19 cellular contexts compared by ENCODE assay signal in genomic region chr6:34083227-34083889, GRCh38.
"Had no signal": no experiment of that assay in that cellular context is flagged by ENCODE, and none has a peak within 500 bp of the region (broad histone marks: within the 10 kb centered on the region; RNA-seq: fewer than 3 reads in every experiment).

No MANE protein-coding gene starts in this region.

- H3K4me1 Mint-ChIP-seq: activated CD4-positive, alpha-beta T cell treated with anti-CD3 and anti-CD28 coated beads, Interleukin-2, amount 10 ng/mL, durations not matched to agents 7 days and 5 days had no signal

- H3K27ac ChIP-seq: brain microvascular endothelial cell, heart right ventricle, tibial nerve had no signal

- FAIRE-seq: frontal cortex, small intestine, urothelium cell line had no signal

- H3K4me3 ChIP-seq: heart right ventricle, tibial nerve had no signal

- H3K27me3 Mint-ChIP-seq: activated CD4-positive, alpha-beta T cell treated with anti-CD3 and anti-CD28 coated beads, Interleukin-2, amount 10 ng/mL, durations not matched to agents 7 days and 5 days; stimulated activated naive CD8-positive, alpha-beta T cell treated with anti-CD3 and anti-CD28 coated beads, Interleukin-15, Interleukin-2, amounts not matched to agents 100 ng/mL and 50 ng/mL, for 24 hours had no signal

- H3K36me3 Mint-ChIP-seq: mesothelial cell of epicardium; natural killer cell treated with Interleukin-12 subunit alpha and Interleukin-12 subunit beta and Interleukin-15 and Interleukin-18, amount 100 ng/mL, for 72 hours had no signal

- ATAC-seq: activated CD4-positive, CD25-positive, alpha-beta regulatory T cell treated with anti-CD3 and anti-CD28 coated beads, Interleukin-2, amount 50 U/mL, for 24 hours; activated CD8-positive, alpha-beta T cell treated with anti-CD3 and anti-CD28 coated beads, Interleukin-2, amount 10 ng/mL, durations not matched to agents 7 days and 5 days; activated T-cell treated with anti-CD3 and anti-CD28 coated beads, Interleukin-2, amount 50 U/mL, for 4 hours; natural killer cell treated with Interleukin-12 subunit alpha and Interleukin-12 subunit beta and Interleukin-15 and Interleukin-18, amount 100 ng/mL, for 72 hours had no signal

- H3K4me1 ChIP-seq: heart right ventricle, tibial nerve had no signal

- DNase-seq: activated CD4-positive, alpha-beta T cell treated with anti-CD3 and anti-CD28 coated beads, Interleukin-2, amount 10 ng/mL, durations not matched to agents 7 days and 5 days; activated CD8-positive, alpha-beta T cell treated with anti-CD3 and anti-CD28 coated beads, Interleukin-2, amount 10 ng/mL, durations not matched to agents 7 days and 5 days; activated naive CD4-positive, alpha-beta T cell treated with anti-CD3 and anti-CD28 coated beads for 36 hours; activated T-cell treated with anti-CD3 and anti-CD28 coated beads, Interleukin-2, amount 50 U/mL, for 4 hours; brain microvascular endothelial cell; central memory CD4-positive, alpha-beta T cell; cortex of kidney; heart right ventricle; small intestine; stimulated activated CD4-positive, alpha-beta T cell treated with anti-CD3 and anti-CD28 coated beads, Interleukin-15, amount 100 ng/mL, for 24 hours; stimulated activated CD4-positive, alpha-beta T cell treated with anti-CD3 and anti-CD28 coated beads, Interleukin-2, amount 100 ng/mL, for 48 hours; T1000 had no signal

- H3K36me3 ChIP-seq: brain microvascular endothelial cell, heart right ventricle, tibial nerve had no signal

- H3K9me3 Mint-ChIP-seq: activated CD4-positive, alpha-beta T cell treated with anti-CD3 and anti-CD28 coated beads, Interleukin-2, amount 10 ng/mL, durations not matched to agents 7 days and 5 days; activated naive CD4-positive, alpha-beta T cell treated with anti-CD3 and anti-CD28 coated beads for 36 hours; activated T-cell treated with anti-CD3 and anti-CD28 coated beads, Interleukin-2, amount 50 U/mL, for 4 hours; mesothelial cell of epicardium; natural killer cell treated with Interleukin-12 subunit alpha and Interleukin-12 subunit beta and Interleukin-15 and Interleukin-18, amount 100 ng/mL, for 72 hours; stimulated activated naive CD8-positive, alpha-beta T cell treated with anti-CD3 and anti-CD28 coated beads, Interleukin-15, Interleukin-2, amounts not matched to agents 100 ng/mL and 50 ng/mL, for 24 hours had no signal

- H3K4me3 Mint-ChIP-seq: activated CD4-positive, alpha-beta T cell treated with anti-CD3 and anti-CD28 coated beads, Interleukin-2, amount 10 ng/mL, durations not matched to agents 7 days and 5 days; activated CD8-positive, alpha-beta T cell treated with anti-CD3 and anti-CD28 coated beads, Interleukin-2, amount 10 ng/mL, durations not matched to agents 7 days and 5 days; activated naive CD4-positive, alpha-beta T cell treated with anti-CD3 and anti-CD28 coated beads for 36 hours; activated T-cell treated with anti-CD3 and anti-CD28 coated beads, Interleukin-2, amount 50 U/mL, for 4 hours; mesothelial cell of epicardium; natural killer cell treated with Interleukin-12 subunit alpha and Interleukin-12 subunit beta and Interleukin-15 and Interleukin-18, amount 100 ng/mL, for 72 hours; stimulated activated naive CD8-positive, alpha-beta T cell treated with anti-CD3 and anti-CD28 coated beads, Interleukin-15, Interleukin-2, amounts not matched to agents 100 ng/mL and 50 ng/mL, for 24 hours had no signal

- H3K27me3 ChIP-seq: brain microvascular endothelial cell, tibial nerve had no signal

- H3K27ac Mint-ChIP-seq: activated CD4-positive, alpha-beta T cell treated with anti-CD3 and anti-CD28 coated beads, Interleukin-2, amount 10 ng/mL, durations not matched to agents 7 days and 5 days; activated CD8-positive, alpha-beta T cell treated with anti-CD3 and anti-CD28 coated beads, Interleukin-2, amount 10 ng/mL, durations not matched to agents 7 days and 5 days; activated naive CD4-positive, alpha-beta T cell treated with anti-CD3 and anti-CD28 coated beads for 36 hours; mesothelial cell of epicardium; natural killer cell treated with Interleukin-12 subunit alpha and Interleukin-12 subunit beta and Interleukin-15 and Interleukin-18, amount 100 ng/mL, for 72 hours; stimulated activated naive CD8-positive, alpha-beta T cell treated with anti-CD3 and anti-CD28 coated beads, Interleukin-15, Interleukin-2, amounts not matched to agents 100 ng/mL and 50 ng/mL, for 24 hours had no signal

- H3K9me3 ChIP-seq: heart right ventricle, tibial nerve had no signal
